8 cellular contexts compared by ENCODE assay signal in the genomic region with DNA sequence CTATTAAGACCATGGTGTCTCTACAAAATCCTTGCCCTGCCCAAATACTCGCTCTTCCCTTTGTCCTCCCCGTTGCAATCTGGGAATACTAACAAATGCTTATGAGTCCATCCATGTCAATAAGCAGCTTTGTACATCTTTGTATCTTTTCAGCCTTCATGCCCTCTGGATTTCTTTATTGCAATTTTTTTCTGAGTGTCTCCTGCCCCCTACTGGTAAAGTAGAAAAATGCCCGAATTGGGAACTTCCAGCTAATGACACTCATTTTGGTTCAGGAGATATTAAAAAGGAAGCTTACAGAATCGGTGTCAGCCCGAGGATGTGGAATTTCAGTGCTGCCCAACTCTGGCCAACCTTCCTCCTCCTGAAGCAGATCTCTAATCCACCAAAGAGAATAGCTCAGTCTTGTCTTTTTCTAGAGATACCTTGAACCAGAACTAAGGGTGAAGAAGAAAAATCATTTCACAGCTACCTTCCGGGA. TPM values are rescaled to one million over a fixed set of nuclear protein-coding genes. Genes with fewer than 3 reads are reported as not detected.
A peak's percentile ranks its signal among the peaks of the same experiment; 100 is the strongest.
DNase-seq lines count a peak whose midpoint lies in the region; ATAC-seq and TF ChIP-seq lines count a peak whose summit lies in the region.

No MANE protein-coding gene starts in this region.

- no peak overlapping the region for H3K4me3 ChIP-seq in Loucy (ENCODE audit: low read length, poor library complexity, severe bottlenecking)
- no peak overlapping the region for H3K4me3 ChIP-seq in endodermal cell (ENCODE audit: low read length)

- H3K79me2 ChIP-seq in Loucy (ENCODE audit: insufficient read depth, low read length), result peaks cover 7% of the 10 kb centered on the region; the same call in 1 of the 2 replicates

- no peaks in the 10 kb centered on the region for H3K27me3 Mint-ChIP-seq in endodermal cell (ENCODE audit: insufficient read depth)
- no peaks in the 10 kb centered on the region for H3K27me3 Mint-ChIP-seq in naive thymus-derived CD8-positive, alpha-beta T cell

- H3K9ac ChIP-seq in Loucy (ENCODE audit: low read depth, low read length, poor library complexity, severe bottlenecking) (no peak overlapping the region), endodermal cell (ENCODE audit: extremely low read depth, low read length, poor library complexity, severe bottlenecking) (no peak overlapping the region)

- H3K4me3 Mint-ChIP-seq in endodermal cell, result no peak overlapping the region
- H3K4me3 Mint-ChIP-seq in naive thymus-derived CD8-positive, alpha-beta T cell, result no peak overlapping the region

- no peak overlapping the region for H3K27ac ChIP-seq in endodermal cell (ENCODE audit: low read depth, low read length)

- TF ChIP-seq CTCF in Loucy (conservative IDR thresholded peaks at IDR 0.05; ENCODE audit: low read length), result peak; percentile 96
- TF ChIP-seq CTCF in endodermal cell (conservative IDR thresholded peaks at IDR 0.05), result peak; percentile 87

- H4K20me1 ChIP-seq in Loucy (ENCODE audit: insufficient read depth, low read length, poor library complexity, severe bottlenecking), result no peaks in the 10 kb centered on the region

- peak; percentile 24 to 56 for DNase-seq in NCI-H524 (lab: John Stamatoyannopoulos, UW)
- DNase-seq in NCI-H524 treated with DMSO at 0.1 percent for 48 hours (lab: John Stamatoyannopoulos, UW), result no peak
- peak; percentile 45 for DNase-seq in SK-N-DZ (ENCODE audit: low spot score)
- peak; percentile 44 for DNase-seq in endodermal cell
- DNase-seq in naive thymus-derived CD8-positive, alpha-beta T cell, result peak in 5 of 10 donors; percentile 26 to 83 (median 73)

- H3K9me3 Mint-ChIP-seq in endodermal cell, result no peaks in the 10 kb centered on the region
- H3K9me3 Mint-ChIP-seq in naive thymus-derived CD8-positive, alpha-beta T cell, result no peaks in the 10 kb centered on the region

- H2AFZ ChIP-seq in Loucy (ENCODE audit: low read length), result no peak overlapping the region

- H3K36me3 ChIP-seq in Loucy (ENCODE audit: insufficient read depth, low read length), result peaks cover 91% of the 10 kb centered on the region
- peaks cover 81% of the 10 kb centered on the region for H3K36me3 ChIP-seq in endodermal cell (ENCODE audit: control insufficient read depth, insufficient read depth, low read length)

- H3K27me3 ChIP-seq in Loucy (ENCODE audit: insufficient read depth, low read length, poor library complexity, severe bottlenecking) (no peaks in the 10 kb centered on the region), endodermal cell (ENCODE audit: control insufficient read depth, insufficient read depth, low read length, poor library complexity, severe bottlenecking) (no peaks in the 10 kb centered on the region)

- no peaks in the 10 kb centered on the region for H3K4me1 ChIP-seq in Loucy (ENCODE audit: insufficient read depth, low read length, poor library complexity, severe bottlenecking)
- H3K4me1 ChIP-seq in endodermal cell (ENCODE audit: control insufficient read depth, insufficient read depth, low read length), result no peaks in the 10 kb centered on the region

- peaks cover 3% of the 10 kb centered on the region for H3K4me1 Mint-ChIP-seq in endodermal cell
- H3K4me1 Mint-ChIP-seq in naive thymus-derived CD8-positive, alpha-beta T cell, result peaks cover 8 to 49% (median 21%) of the 10 kb centered on the region in 4 donors

- H3F3A ChIP-seq in Loucy (ENCODE audit: low read depth), result peaks cover 2% of the 10 kb centered on the region; the same call in 1 of the 2 replicates

- no peaks in the 10 kb centered on the region for H3K9me2 ChIP-seq in Loucy (replicated peaks; ENCODE audit: low read depth, low read length)

- H3K4me2 ChIP-seq in Loucy (ENCODE audit: low read depth, low read length, poor library complexity, severe bottlenecking), result no peak overlapping the region

- H3K27ac Mint-ChIP-seq in endodermal cell, result no peak overlapping the region
- H3K27ac Mint-ChIP-seq in naive thymus-derived CD8-positive, alpha-beta T cell, result peak overlapping the region in 9 of 10 donors; percentile 1 to 83 (median 65)

- H3K9me3 ChIP-seq in Loucy (ENCODE audit: insufficient read depth, low read depth, low read length) (no peaks in the 10 kb centered on the region), endodermal cell (ENCODE audit: control insufficient read depth, low read length) (no peaks in the 10 kb centered on the region)

- H3K36me3 Mint-ChIP-seq in endodermal cell (ENCODE audit: low read depth), result peaks cover 61% of the 10 kb centered on the region
- H3K36me3 Mint-ChIP-seq in naive thymus-derived CD8-positive, alpha-beta T cell, result peaks cover 0 to 77% (median 9%) of the 10 kb centered on the region in 3 donors

- POLR2A ChIA-PET in naive thymus-derived CD8-positive, alpha-beta T cell (lab: Charles Lee), result interaction anchor here (0.5 to 4.0 kb wide), 8 partner anchors 17 to 59 kb away, joined by 3 to 32 read pairs (median 4); no protein-coding TSS in a partner anchor

- 59 to 72% methylated on average over 5 to 6 of the region's 6 CpGs for WGBS in endodermal cell (ENCODE audit: insufficient coverage in 1 of 2, insufficient read length in 1 of 2), 2 experiments

- peak; percentile 59 to 70 for ATAC-seq in naive thymus-derived CD8-positive, alpha-beta T cell
- ATAC-seq in HG03432 (IDR thresholded peaks at IDR 0.05; ENCODE audit: unreplicated experiment) (no peak), HG02610 (IDR thresholded peaks at IDR 0.05; ENCODE audit: unreplicated experiment) (no peak)

RNA-seq across cellular contexts. Expression of a gene that starts 46.0 kb away (rescaled TPM):
- 2.7 and 4.7 TPM in 2 replicates for polyA plus RNA-seq in SK-N-DZ (2014; cell fraction: cytosol; rRNA removed)
- polyA plus RNA-seq in SK-N-DZ (2014; cell fraction: nucleus; rRNA removed), result 1.7 and 2.3 TPM in 2 replicates
- 1 to 10 TPM; 6.8 to 6.9 TPM for total RNA-seq in endodermal cell
- 6.2 TPM for polyA plus RNA-seq in endodermal cell (2013, experiment 1 of 2)
- 5.0 TPM for polyA plus RNA-seq in endodermal cell (2013, experiment 2 of 2)
- total RNA-seq in naive thymus-derived CD8-positive, alpha-beta T cell, result 10 to 100 TPM; 12.5 to 12.8 TPM
- polyA plus RNA-seq in naive thymus-derived CD8-positive, alpha-beta T cell, result 1 to 10 TPM; 2.1 to 5.3 (median 3.2) TPM

Comparison
In these comparisons a context has a peak if more than half of its experiments do, and no peak if none do; other contexts are left out.
1. ATAC-seq: peak in naive thymus-derived CD8-positive, alpha-beta T cell (2 of 2); none in HG03432 (single experiment) and HG02610 (single experiment).